Comparison of ENCODE assay signal across 12 cellular contexts in genomic region chr3:196648856-196649255, GRCh38. TPM values are rescaled to one million over a fixed set of nuclear protein-coding genes. Genes with fewer than 3 reads are reported as not detected.
DNase-seq lines count a peak whose midpoint lies in the region; ATAC-seq and TF ChIP-seq lines count a peak whose summit lies in the region.
"Had no signal": no experiment of that assay in that cellular context is flagged by ENCODE, and none has a peak within 500 bp of the region (broad histone marks: within the 10 kb centered on the region; RNA-seq: fewer than 3 reads in every experiment).

No MANE protein-coding gene starts in this region.

- H3K27me3 Mint-ChIP-seq in activated naive CD8-positive, alpha-beta T cell treated with anti-CD3 and anti-CD28 coated beads, Interleukin-2, amount 50 U/mL, for 24 hours = no peaks in the 10 kb centered on the region
- no peaks in the 10 kb centered on the region for H3K27me3 Mint-ChIP-seq in activated naive CD8-positive, alpha-beta T cell treated with anti-CD3 and anti-CD28 coated beads for 36 hours
- H3K27me3 Mint-ChIP-seq in T-cell = no peaks in the 10 kb centered on the region
- peaks cover 13% of the 10 kb centered on the region for H3K27me3 Mint-ChIP-seq in glutamatergic neuron (ENCODE audit: unreplicated experiment)

- H3K4me3 ChIP-seq in hepatocyte = no peak overlapping the region

- intact Hi-C loops in sciatic nerve (cut with DNase I) = no loop called here

- POLR2A ChIA-PET in T-cell (lab: Charles Lee) = interaction anchor here in 1 of 2 donors (0.7 kb wide), 1 partner anchor 34 kb away, joined by 4 read pairs; no protein-coding TSS in a partner anchor

- no peak overlapping the region for H3K4me2 ChIP-seq in hepatocyte

- no peaks in the 10 kb centered on the region for H4K20me1 ChIP-seq in hepatocyte (ENCODE audit: insufficient read depth, poor library complexity, severe bottlenecking)

- 75% methylated on average over 3 of the region's 3 CpGs for WGBS in hepatocyte (ENCODE audit: low lambda C conversion rate, missing lambda C conversion rate)

- no peaks in the 10 kb centered on the region for H3K79me2 ChIP-seq in hepatocyte

- H3K4me1 ChIP-seq in hepatocyte (ENCODE audit: insufficient read depth) = no peaks in the 10 kb centered on the region

- H3K4me3 Mint-ChIP-seq in activated naive CD8-positive, alpha-beta T cell treated with anti-CD3 and anti-CD28 coated beads, Interleukin-2, amount 50 U/mL, for 24 hours = no peak overlapping the region
- H3K4me3 Mint-ChIP-seq in activated naive CD8-positive, alpha-beta T cell treated with anti-CD3 and anti-CD28 coated beads for 36 hours = no peak overlapping the region
- H3K4me3 Mint-ChIP-seq in T-cell = no peak overlapping the region
- no peak overlapping the region for H3K4me3 Mint-ChIP-seq in glutamatergic neuron (ENCODE audit: unreplicated experiment)

- ATAC-seq in activated naive CD8-positive, alpha-beta T cell treated with anti-CD3 and anti-CD28 coated beads, Interleukin-2, amount 50 U/mL, for 24 hours = no peak
- ATAC-seq in T-cell (replicated peaks in 1 of 4) = no peak
- ATAC-seq in sciatic nerve = no peak

- peaks cover 28% of the 10 kb centered on the region for H3K36me3 Mint-ChIP-seq in activated naive CD8-positive, alpha-beta T cell treated with anti-CD3 and anti-CD28 coated beads, Interleukin-2, amount 50 U/mL, for 24 hours (ENCODE audit: low read depth)
- peaks cover 17% of the 10 kb centered on the region for H3K36me3 Mint-ChIP-seq in activated naive CD8-positive, alpha-beta T cell treated with anti-CD3 and anti-CD28 coated beads for 36 hours
- peaks cover 19% of the 10 kb centered on the region for H3K36me3 Mint-ChIP-seq in T-cell
- H3K36me3 Mint-ChIP-seq in glutamatergic neuron (ENCODE audit: unreplicated experiment) = no peaks in the 10 kb centered on the region

- no peaks in the 10 kb centered on the region for H3K27me3 ChIP-seq in hepatocyte

- peaks cover 41% of the 10 kb centered on the region for H3K4me1 Mint-ChIP-seq in activated naive CD8-positive, alpha-beta T cell treated with anti-CD3 and anti-CD28 coated beads, Interleukin-2, amount 50 U/mL, for 24 hours
- peaks cover 22% of the 10 kb centered on the region for H3K4me1 Mint-ChIP-seq in activated naive CD8-positive, alpha-beta T cell treated with anti-CD3 and anti-CD28 coated beads for 36 hours
- H3K4me1 Mint-ChIP-seq in T-cell (peaks cover 46 to 72% (median 70%) of the 10 kb centered on the region in 3 donors), glutamatergic neuron (ENCODE audit: low read depth, unreplicated experiment) (no peaks in the 10 kb centered on the region)

- H3K27ac ChIP-seq in hepatocyte = no peak overlapping the region

- TF ChIP-seq CTCF in glutamatergic neuron (IDR thresholded peaks at IDR 0.05; ENCODE audit: partially characterized antibody, unreplicated experiment) = no peak
- TF ChIP-seq CTCF in hepatocyte (IDR thresholded peaks at IDR 0.05; ENCODE audit: poor library complexity) = no peak

- H3K9me3 ChIP-seq in hepatocyte (ENCODE audit: low read depth) = no peaks in the 10 kb centered on the region

- CTCF ChIA-PET in T-cell (lab: Charles Lee) = interaction anchor here in 1 of 2 donors (0.7 kb wide), 1 partner anchor 400 kb away, joined by 3 read pairs; no protein-coding TSS in a partner anchor

- no peaks in the 10 kb centered on the region for H3K36me3 ChIP-seq in hepatocyte (replicated peaks; ENCODE audit: insufficient read depth, low read depth)

- peak overlapping the region; percentile 26 for H3K27ac Mint-ChIP-seq in activated naive CD8-positive, alpha-beta T cell treated with anti-CD3 and anti-CD28 coated beads, Interleukin-2, amount 50 U/mL, for 24 hours
- H3K27ac Mint-ChIP-seq in activated naive CD8-positive, alpha-beta T cell treated with anti-CD3 and anti-CD28 coated beads for 36 hours = no peak overlapping the region
- H3K27ac Mint-ChIP-seq in T-cell (peak overlapping the region; percentile 49 to 74), glutamatergic neuron (ENCODE audit: unreplicated experiment) (peak overlapping the region; percentile 26)

- no peak for DNase-seq in activated naive CD8-positive, alpha-beta T cell treated with anti-CD3 and anti-CD28 coated beads, Interleukin-2, amount 50 U/mL, for 24 hours
- DNase-seq in activated naive CD8-positive, alpha-beta T cell treated with anti-CD3 and anti-CD28 coated beads for 36 hours = no peak
- DNase-seq in T-cell (no peak), glutamatergic neuron (no peak), inferior parietal cortex (ENCODE audit: extremely low spot score) (no peak), NCI-H524 treated with DMSO at 0.1 percent for 48 hours (lab: John Stamatoyannopoulos, UW) (no peak), sciatic nerve (ENCODE audit: low spot score) (no peak), hepatocyte (ENCODE audit: low spot score) (no peak)
- DNase-seq: activated CD8-positive, alpha-beta memory T cell treated with anti-CD3 and anti-CD28 coated beads, Interleukin-2, amount 50 U/mL, for 48 hours; cortex of kidney; mesendoderm; stimulated activated CD4-positive, alpha-beta T cell treated with anti-CD3 and anti-CD28 coated beads, Interleukin-12 subunit alpha, Interleukin-12 subunit beta, amount 100 ng/mL, for 4 hours had no signal

- H3K9me3 Mint-ChIP-seq in activated naive CD8-positive, alpha-beta T cell treated with anti-CD3 and anti-CD28 coated beads, Interleukin-2, amount 50 U/mL, for 24 hours = no peaks in the 10 kb centered on the region
- no peaks in the 10 kb centered on the region for H3K9me3 Mint-ChIP-seq in activated naive CD8-positive, alpha-beta T cell treated with anti-CD3 and anti-CD28 coated beads for 36 hours
- H3K9me3 Mint-ChIP-seq in T-cell (no peaks in the 10 kb centered on the region), glutamatergic neuron (ENCODE audit: unreplicated experiment) (peaks cover 2% of the 10 kb centered on the region)

- H2AFZ ChIP-seq in hepatocyte = no peak overlapping the region

- no peaks in the 10 kb centered on the region for H3K9me2 ChIP-seq in hepatocyte (replicated peaks; ENCODE audit: insufficient read depth)

RNA-seq across cellular contexts. Expression of gene NRROS, which starts 9.4 kb away (rescaled TPM):
- 10 to 100 TPM; 21.2 to 22.0 TPM for total RNA-seq in activated naive CD8-positive, alpha-beta T cell treated with anti-CD3 and anti-CD28 coated beads for 36 hours
- 10 to 100 TPM in 4 of 5 donors, 1 to 10 TPM in 1; 7.6 to 16.8 (median 15.6) TPM for total RNA-seq in T-cell
- total RNA-seq in glutamatergic neuron (ENCODE audit: unreplicated experiment) = 0.42 TPM
- total RNA-seq in sciatic nerve = 10.0 TPM
- 0.33 and 0.36 TPM in 2 replicates for total RNA-seq in hepatocyte
- not detected in 2 replicates for polyA plus RNA-seq in hepatocyte
